In the genomic region with DNA sequence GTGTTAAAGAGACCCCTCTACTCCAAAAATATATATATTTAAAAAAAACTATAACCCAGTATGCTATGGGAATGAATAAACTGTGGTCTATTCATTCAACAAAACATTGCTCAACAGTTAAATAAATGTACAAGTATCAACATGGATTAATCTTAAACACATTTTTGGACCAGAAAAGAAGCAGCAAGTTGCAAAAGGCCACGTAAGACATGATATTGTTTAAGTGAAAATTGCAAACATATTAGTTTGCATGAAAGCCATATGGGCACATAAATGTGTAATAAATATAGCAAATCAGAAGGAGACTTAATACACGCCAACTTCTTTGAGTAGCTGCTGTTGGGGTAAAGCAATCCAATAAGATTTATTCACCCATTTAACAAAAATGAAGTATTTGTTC, we compare ENCODE assay signal across 21 cellular contexts.
DNase-seq lines count a peak whose midpoint lies in the region; ATAC-seq, FAIRE-seq and TF ChIP-seq lines count a peak whose summit lies in the region.
"Had no signal": no experiment of that assay in that cellular context is flagged by ENCODE, and none has a peak within 500 bp of the region (broad histone marks: within the 10 kb centered on the region; RNA-seq: fewer than 3 reads in every experiment).

No MANE protein-coding gene starts in this region.

- H3K27ac ChIP-seq in lower lobe of right lung = no peak overlapping the region
- H3K27ac ChIP-seq: GM23248 had no signal

- H3K27me3 ChIP-seq in bronchial epithelial cell (ENCODE audit: control insufficient read depth, insufficient read depth, low read length) (no peaks in the 10 kb centered on the region), lower lobe of right lung (ENCODE audit: low read depth) (no peaks in the 10 kb centered on the region)

- no peak for FAIRE-seq in bronchial epithelial cell (lab: Jason Lieb, UNC)
- FAIRE-seq: GM12891, GM18507, H1 had no signal

- H3K9me3 ChIP-seq in lower lobe of right lung = no peaks in the 10 kb centered on the region

- H3K36me3 ChIP-seq in bronchial epithelial cell (ENCODE audit: control insufficient read depth, insufficient read depth, low read length) (no peaks in the 10 kb centered on the region), lower lobe of right lung (no peaks in the 10 kb centered on the region)

- DNase-seq in AG10803 (ENCODE audit: low read depth) (peak; percentile 41), bronchial epithelial cell (ENCODE audit: low read depth) (peak; percentile 8), fibroblast of mammary gland (ENCODE audit: low read depth) (peak; percentile 62), fibroblast of the conjunctiva (ENCODE audit: low read depth) (peak; percentile 71), lower lobe of right lung (no peak), NCI-H1105 treated with DMSO at 0.1 percent for 48 hours (lab: John Stamatoyannopoulos, UW) (no peak)
- DNase-seq: C1 segment of cervical spinal cord; Calu3; CD4-positive, alpha-beta memory T cell; COR-L47; DMS53; DMS79 treated with DMSO at 0.1 percent for 48 hours; GF-D8; GM23248; H7; HCEC 1CT had no signal

- no peak for ATAC-seq in HG03108 (IDR thresholded peaks at IDR 0.05; ENCODE audit: unreplicated experiment)
- no peak for ATAC-seq in lower lobe of right lung
- ATAC-seq in GM21526 (IDR thresholded peaks at IDR 0.05; ENCODE audit: low FRiP score, unreplicated experiment) = no peak

- H3K4me1 ChIP-seq in lower lobe of right lung = no peaks in the 10 kb centered on the region

- TF ChIP-seq CTCF in AG10803 (conservative IDR thresholded peaks at IDR 0.05; ENCODE audit: low read length) = no peak
- no peak for TF ChIP-seq CTCF in bronchial epithelial cell (IDR thresholded peaks at IDR 0.05; ENCODE audit: insufficient read depth, low read length, severe bottlenecking)
- TF ChIP-seq CTCF in fibroblast of mammary gland (conservative IDR thresholded peaks at IDR 0.05; ENCODE audit: control insufficient read depth, insufficient read depth, low read depth, low read length) = no peak
- TF ChIP-seq CTCF in lower lobe of right lung (IDR thresholded peaks at IDR 0.05) = no peak

- intact Hi-C loops in lower lobe of right lung (cut with DNase I) = no loop called here

- no peak overlapping the region for H3K4me3 ChIP-seq in AG10803 (ENCODE audit: low read length)
- no peak overlapping the region for H3K4me3 ChIP-seq in bronchial epithelial cell (ENCODE audit: low read depth, low read length)
- no peak overlapping the region for H3K4me3 ChIP-seq in fibroblast of mammary gland (ENCODE audit: control insufficient read depth, low read depth, low read length)
- no peak overlapping the region for H3K4me3 ChIP-seq in lower lobe of right lung
- H3K4me3 ChIP-seq: GM23248 had no signal

Comparison
In these comparisons a context has a peak if more than half of its experiments do, and no peak if none do; other contexts are left out.
1. DNase-seq: peak in AG10803 (single experiment), bronchial epithelial cell (single experiment), fibroblast of mammary gland (single experiment) and fibroblast of the conjunctiva (single experiment); none in lower lobe of right lung (single experiment) and NCI-H1105 treated with DMSO at 0.1 percent for 48 hours (single experiment).